ENCODE assay signal across 11 cellular contexts in genomic region chr15:77002436-77002835, GRCh38. TPM values are rescaled to one million over a fixed set of nuclear protein-coding genes. Genes with fewer than 3 reads are reported as not detected.
DNase-seq lines count a peak whose midpoint lies in the region; ATAC-seq and TF ChIP-seq lines count a peak whose summit lies in the region.
"Had no signal": no experiment of that assay in that cellular context is flagged by ENCODE, and none has a peak within 500 bp of the region (broad histone marks: within the 10 kb centered on the region; RNA-seq: fewer than 3 reads in every experiment).

No MANE protein-coding gene starts in this region.

- no peaks in the 10 kb centered on the region for H3K36me3 ChIP-seq in aorta (ENCODE audit: control insufficient read depth in 1 of 2, insufficient read depth in 2 of 2, low read length in 1 of 2)
- H3K36me3 ChIP-seq: BE2C had no signal

- WGBS in aorta, 2 donors = 52 to 56% methylated on average over 7 of the region's 7 CpGs

- peak overlapping the region; percentile 76 for H3K27ac ChIP-seq in VCaP
- no peak overlapping the region for H3K27ac ChIP-seq in aorta (ENCODE audit: low read depth in 1 of 2, low read length in 2 of 2)

- ATAC-seq in Right ventricle myocardium superior (ENCODE audit: poor library complexity) (no peak), aorta (ENCODE audit: low FRiP score) (no peak)
- ATAC-seq: K562 had no signal

- no peaks in the 10 kb centered on the region for H3K9me3 ChIP-seq in aorta (ENCODE audit: control insufficient read depth, low read length)
- H3K9me3 ChIP-seq: BE2C had no signal

- H3K4me1 ChIP-seq in aorta (ENCODE audit: control insufficient read depth in 1 of 2, insufficient read depth in 2 of 2, low read length in 2 of 2) = no peaks in the 10 kb centered on the region

- H3K27me3 ChIP-seq in aorta (ENCODE audit: control insufficient read depth in 1 of 2, insufficient read depth in 2 of 2, low read length in 1 of 2) = no peaks in the 10 kb centered on the region
- H3K27me3 ChIP-seq: BE2C had no signal

- DNase-seq in Right ventricle myocardium superior (peak; percentile 35), cardiac septum (ENCODE audit: low spot score) (no peak), fibroblast of peridontal ligament (ENCODE audit: extremely low read depth) (peak; percentile 47), aorta (peak; percentile 35 to 52), AG08396 (ENCODE audit: low spot score) (no peak), NCI-H1105 (lab: John Stamatoyannopoulos, UW) (no peak)
- no peak for DNase-seq in stimulated activated CD4-positive, alpha-beta T cell treated with anti-CD3 and anti-CD28 coated beads, Interleukin-2, amount 100 ng/mL, for 24 hours
- DNase-seq: NCI-H510A had no signal

- no peak overlapping the region for H3K4me3 ChIP-seq in aorta (ENCODE audit: low read length in 2 of 2)
- H3K4me3 ChIP-seq: K562 had no signal

- TF ChIP-seq CTCF in VCaP (conservative IDR thresholded peaks at IDR 0.05) = no peak

- intact Hi-C loops in Right ventricle myocardium superior (cut with DNase I) (no loop called here), cardiac septum (cut with DNase I) (no loop called here), aorta (cut with DNase I) (no loop called here)

RNA-seq across cellular contexts. Expression of gene PSTPIP1, which starts 7.5 kb away (rescaled TPM):
- total RNA-seq in Right ventricle myocardium superior (5.0 TPM), cardiac septum (2.7 TPM), aorta (10 to 100 TPM; 14.1 to 42.9 TPM)
- polyA plus RNA-seq in aorta = 10 to 100 TPM; 16.5 to 30.4 TPM
- total RNA-seq: K562 had no signal
- polyA plus RNA-seq: K562 had no signal

Comparison
In these comparisons a context has a peak if more than half of its experiments do, and no peak if none do; other contexts are left out.
1. DNase-seq: peak in Right ventricle myocardium superior (single experiment), fibroblast of peridontal ligament (single experiment) and aorta (2 of 2); none in cardiac septum (single experiment), AG08396 (single experiment), NCI-H1105 (single experiment) and stimulated activated CD4-positive, alpha-beta T cell treated with anti-CD3 and anti-CD28 coated beads, Interleukin-2, amount 100 ng/mL, for 24 hours (0 of 2).